Comparison of ENCODE assay signal across 8 cellular contexts in genomic region chr14:94853920-94854319, GRCh38.
"Had no signal": no experiment of that assay in that cellular context is flagged by ENCODE, and none has a peak within 500 bp of the region (broad histone marks: within the 10 kb centered on the region; RNA-seq: fewer than 3 reads in every experiment).

No MANE protein-coding gene starts in this region.

- H3K4me3 ChIP-seq: K562 had no signal

- ATAC-seq: K562 had no signal

- H3K4me3 Mint-ChIP-seq: IgD-negative memory B cell had no signal

- FAIRE-seq: HTR-8/SVneo, K562 had no signal

- H3K27ac ChIP-seq: HL-60, KMS-11 had no signal

- H3K4me2 ChIP-seq: KMS-11 had no signal

- H3K27me3 Mint-ChIP-seq: IgD-negative memory B cell had no signal

- H3K27ac Mint-ChIP-seq: IgD-negative memory B cell had no signal

- DNase-seq: IMR-90, KBM-7, KG1 had no signal

- H3K4me1 Mint-ChIP-seq: IgD-negative memory B cell had no signal

- H3K9ac ChIP-seq: KMS-11 had no signal
